Comparison of ENCODE assay signal across 7 cellular contexts in the genomic region with DNA sequence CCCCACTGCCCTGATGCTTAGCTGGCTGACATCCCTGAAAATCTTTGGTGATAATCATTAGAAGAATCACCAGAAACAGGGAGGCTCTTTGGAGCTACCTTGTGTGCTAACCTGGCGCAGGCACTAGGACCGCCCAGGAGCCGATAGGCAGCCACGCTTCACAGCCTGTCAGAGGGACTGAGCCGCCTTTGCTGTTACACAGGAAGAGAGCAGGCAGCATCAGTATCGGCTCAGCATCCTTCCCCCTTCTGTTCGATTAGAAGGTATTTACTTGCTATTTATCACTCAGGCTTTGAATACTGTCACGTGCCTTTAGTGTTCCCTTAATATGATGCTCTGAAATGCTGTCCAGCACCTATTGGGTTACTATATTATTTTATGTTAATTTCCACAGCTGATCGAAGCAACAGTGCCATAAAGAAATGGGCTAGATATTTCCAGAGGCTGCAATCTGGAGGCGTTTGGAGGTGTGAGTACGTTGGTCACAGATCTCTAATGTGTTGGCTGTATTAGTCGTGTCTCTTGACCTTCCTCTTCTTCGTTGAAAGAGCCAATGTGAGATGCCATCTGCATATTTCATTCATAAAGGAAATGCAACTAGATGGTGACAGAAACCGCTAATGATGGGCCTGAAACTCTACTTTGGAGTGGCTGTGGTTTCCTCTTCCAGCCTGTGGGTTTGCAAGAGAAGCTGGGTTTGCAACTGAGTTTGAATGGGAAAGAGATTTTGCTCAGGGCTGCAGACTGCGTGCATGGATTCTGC.
DNase-seq lines count a peak whose midpoint lies in the region; ATAC-seq and TF ChIP-seq lines count a peak whose summit lies in the region.

No MANE protein-coding gene starts in this region.

- DNase-seq in NCI-H774 (lab: John Stamatoyannopoulos, UW) (peak; percentile 4), iPS-NIHi7 (ENCODE audit: extremely low spot score) (peak; percentile 76), RWPE1 (ENCODE audit: low spot score) (no peak)
- peak; percentile 77 for DNase-seq in activated effector memory CD4-positive, alpha-beta T cell treated with anti-CD3 and anti-CD28 coated beads, Interleukin-2, amount 50 U/mL, for 16 hours
- DNase-seq in stimulated activated naive CD8-positive, alpha-beta T cell treated with anti-CD3 and anti-CD28 coated beads, Interleukin-15, amount 100 ng/mL, for 72 hours: peak; percentile 34 to 51

- TF ChIP-seq CTCF in RWPE1 (conservative IDR thresholded peaks at IDR 0.05; ENCODE audit: low read depth): no peak

- CTCF ChIA-PET in RWPE1 (lab: Yijun Ruan, JAX): interaction anchor here (0.6 kb wide), 2 partner anchors 37 to 116 kb away, joined by 3 read pairs; no protein-coding TSS in a partner anchor

- ATAC-seq in GM18861 (IDR thresholded peaks at IDR 0.05; ENCODE audit: unreplicated experiment) (peak; percentile 67), HG02610 (IDR thresholded peaks at IDR 0.05; ENCODE audit: unreplicated experiment) (peak; percentile 88)
- peak; percentile 90 for ATAC-seq in stimulated activated naive CD8-positive, alpha-beta T cell treated with anti-CD3 and anti-CD28 coated beads, Interleukin-15, amount 100 ng/mL, for 72 hours

- H3K4me3 Mint-ChIP-seq in stimulated activated naive CD8-positive, alpha-beta T cell treated with anti-CD3 and anti-CD28 coated beads, Interleukin-15, amount 100 ng/mL, for 72 hours: peak overlapping the region; percentile 70 to 71

- POLR2A ChIA-PET in RWPE1 (lab: Yijun Ruan, JAX; ENCODE audit: low non-redundant PET): no interaction called here

- H3K4me1 Mint-ChIP-seq in stimulated activated naive CD8-positive, alpha-beta T cell treated with anti-CD3 and anti-CD28 coated beads, Interleukin-15, amount 100 ng/mL, for 72 hours: peaks cover 27% of the 10 kb centered on the region

- H3K27ac ChIP-seq in RWPE1: no peak overlapping the region

- H3K27ac Mint-ChIP-seq in stimulated activated naive CD8-positive, alpha-beta T cell treated with anti-CD3 and anti-CD28 coated beads, Interleukin-15, amount 100 ng/mL, for 72 hours: no peak overlapping the region

- peaks cover 42% of the 10 kb centered on the region for H3K27me3 Mint-ChIP-seq in stimulated activated naive CD8-positive, alpha-beta T cell treated with anti-CD3 and anti-CD28 coated beads, Interleukin-15, amount 100 ng/mL, for 72 hours

- no peaks in the 10 kb centered on the region for H3K9me3 Mint-ChIP-seq in stimulated activated naive CD8-positive, alpha-beta T cell treated with anti-CD3 and anti-CD28 coated beads, Interleukin-15, amount 100 ng/mL, for 72 hours
